Comparison of ENCODE assay signal across 15 cellular contexts in the genomic region with DNA sequence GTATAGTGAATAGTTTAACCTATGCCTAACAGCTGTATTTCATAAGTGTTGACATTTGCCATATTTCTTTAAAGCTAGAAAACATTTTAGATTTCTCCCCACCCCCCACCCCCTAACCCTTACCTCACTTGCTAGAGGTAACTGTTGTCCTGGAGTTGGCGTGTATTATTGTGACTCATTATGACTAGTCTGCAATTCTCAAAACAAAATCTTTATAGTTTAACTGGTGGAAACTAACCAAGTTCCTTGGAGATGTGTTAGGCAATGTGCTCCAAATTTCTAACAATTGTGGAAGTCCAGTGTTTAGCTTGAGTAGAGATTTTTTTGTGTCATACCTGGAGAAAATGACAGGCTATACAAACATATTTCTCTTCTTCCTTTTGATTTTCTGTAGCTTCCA. TPM values are rescaled to one million over a fixed set of nuclear protein-coding genes. Genes with fewer than 3 reads are reported as not detected.
DNase-seq lines count a peak whose midpoint lies in the region; ATAC-seq and TF ChIP-seq lines count a peak whose summit lies in the region.
"Had no signal": no experiment of that assay in that cellular context is flagged by ENCODE, and none has a peak within 500 bp of the region (broad histone marks: within the 10 kb centered on the region; RNA-seq: fewer than 3 reads in every experiment).

No MANE protein-coding gene starts in this region.

- H4K8ac ChIP-seq in mesenchymal stem cell (ENCODE audit: low read length), result no peak overlapping the region

- no peak overlapping the region for H3K18ac ChIP-seq in mesenchymal stem cell (ENCODE audit: low read depth in 1 of 2, low read length in 2 of 2)

- H3K4me1 Mint-ChIP-seq in chondrocyte (ENCODE audit: low read depth), result peaks cover 14% of the 10 kb centered on the region
- H3K4me1 Mint-ChIP-seq: neural progenitor cell had no signal

- no peak overlapping the region for H3K4ac ChIP-seq in mesenchymal stem cell (ENCODE audit: low read depth in 1 of 2, low read length in 2 of 2)

- no peak overlapping the region for H2BK12ac ChIP-seq in mesenchymal stem cell (ENCODE audit: low read length in 2 of 2)

- no peak overlapping the region for H3K4me3 Mint-ChIP-seq in chondrocyte (ENCODE audit: unreplicated experiment)
- H3K4me3 Mint-ChIP-seq: activated T-cell treated with anti-CD3 and anti-CD28 coated beads, Interleukin-2, amount 50 U/mL, for 4 hours; dendritic cell treated with granulocyte-macrophage colony-stimulating factor and Interleukin-4, amounts not matched to agents 40 ng/mL and 50 ng/mL, for 4 days; neural progenitor cell; T-helper 2 cell treated with Interferon-gamma antibody and Interleukin-4, amounts not matched to agents 5 μg/mL and 100 μg/mL, for 36 hours had no signal

- H2BK120ac ChIP-seq in mesenchymal stem cell (ENCODE audit: low read depth, low read length), result no peak overlapping the region

- no peak for TF ChIP-seq CTCF in chondrocyte (IDR thresholded peaks at IDR 0.05)

- no peak overlapping the region for H3K23ac ChIP-seq in mesenchymal stem cell (ENCODE audit: low read length in 2 of 2)

- H4K91ac ChIP-seq in mesenchymal stem cell (ENCODE audit: low read length), result no peak overlapping the region

- no peaks in the 10 kb centered on the region for H3K27me3 Mint-ChIP-seq in chondrocyte (ENCODE audit: low read depth)
- H3K27me3 Mint-ChIP-seq: dendritic cell treated with granulocyte-macrophage colony-stimulating factor and Interleukin-4, amounts not matched to agents 40 ng/mL and 50 ng/mL, for 4 days had no signal

- ATAC-seq in GM19397 (IDR thresholded peaks at IDR 0.05; ENCODE audit: unreplicated experiment), result no peak
- no peak for ATAC-seq in HG02798 (IDR thresholded peaks at IDR 0.05; ENCODE audit: poor library complexity, unreplicated experiment)
- ATAC-seq: activated T-cell treated with anti-CD3 and anti-CD28 coated beads, Interleukin-2, amount 50 U/mL, for 4 hours had no signal

- H3K4me3 ChIP-seq in mesenchymal stem cell (ENCODE audit: insufficient read depth in 1 of 2, low read depth in 1 of 2, low read length in 2 of 2), result peak overlapping the region in 1 of 2 experiments; percentile 23
- H3K4me3 ChIP-seq: neural progenitor cell, tibial artery had no signal

- no peak overlapping the region for H2BK5ac ChIP-seq in mesenchymal stem cell (ENCODE audit: low read depth, low read length, poor library complexity, severe bottlenecking)

- H3K79me1 ChIP-seq in mesenchymal stem cell (replicated peaks; ENCODE audit: low read length, poor library complexity, severe bottlenecking), result peaks cover 28% of the 10 kb centered on the region

- H2AFZ ChIP-seq in mesenchymal stem cell (ENCODE audit: low read depth, low read length), result no peak overlapping the region
- H2AFZ ChIP-seq: neural progenitor cell had no signal

- no CpG with 5 or more reads among the region's 1 CpG for WGBS in mesenchymal stem cell

- H3K27ac ChIP-seq in mesenchymal stem cell (ENCODE audit: low read length, poor library complexity, severe bottlenecking), result peak overlapping the region; percentile 37
- H3K27ac ChIP-seq: neural progenitor cell, tibial artery had no signal

- no peak overlapping the region for H3K4me2 ChIP-seq in mesenchymal stem cell (ENCODE audit: low read length, poor library complexity, severe bottlenecking)
- H3K4me2 ChIP-seq: neural progenitor cell had no signal

- H2BK15ac ChIP-seq in mesenchymal stem cell (ENCODE audit: low read depth, poor library complexity, severe bottlenecking), result no peak overlapping the region

- H3K9ac ChIP-seq in mesenchymal stem cell (ENCODE audit: low read length), result peak overlapping the region; percentile 75
- H3K9ac ChIP-seq: neural progenitor cell had no signal

- no peak overlapping the region for H2AK5ac ChIP-seq in mesenchymal stem cell (ENCODE audit: low read length, severe bottlenecking)

- peak overlapping the region; percentile 74 for H3K27ac Mint-ChIP-seq in chondrocyte (ENCODE audit: unreplicated experiment)
- H3K27ac Mint-ChIP-seq: dendritic cell treated with granulocyte-macrophage colony-stimulating factor and Interleukin-4, amounts not matched to agents 40 ng/mL and 50 ng/mL, for 4 days; neural progenitor cell; T-helper 2 cell treated with Interferon-gamma antibody and Interleukin-4, amounts not matched to agents 5 μg/mL and 100 μg/mL, for 36 hours had no signal

- peaks cover 4% of the 10 kb centered on the region for H3K4me1 ChIP-seq in mesenchymal stem cell (ENCODE audit: control insufficient read depth, insufficient read depth, low read depth, low read length)
- H3K4me1 ChIP-seq: neural progenitor cell had no signal

- H3K36me3 Mint-ChIP-seq in chondrocyte (ENCODE audit: low read depth), result peaks cover 12% of the 10 kb centered on the region

- no peaks in the 10 kb centered on the region for H3K27me3 ChIP-seq in mesenchymal stem cell (ENCODE audit: control insufficient read depth in 1 of 2, insufficient read depth in 1 of 2, low read length in 2 of 2)
- H3K27me3 ChIP-seq: neural progenitor cell, tibial artery had no signal

- DNase-seq in AG20443 (ENCODE audit: low spot score), result peak; percentile 77
- DNase-seq in LoVo (ENCODE audit: low spot score), result peak; percentile 60
- DNase-seq in chondrocyte (ENCODE audit: low spot score), result no peak
- DNase-seq in mesenchymal stem cell, result peak; percentile 85
- DNase-seq in SHP77 (lab: John Stamatoyannopoulos, UW), result no peak
- DNase-seq in Ammon's horn (ENCODE audit: low spot score), result no peak
- DNase-seq: activated T-cell treated with anti-CD3 and anti-CD28 coated beads, Interleukin-2, amount 50 U/mL, for 4 hours; NCI-H774; stimulated activated CD4-positive, alpha-beta T cell treated with anti-CD3 and anti-CD28 coated beads, Interleukin-4, amount 100 ng/mL, for 4 hours; tibial artery had no signal

- no peak overlapping the region for H3K14ac ChIP-seq in mesenchymal stem cell (ENCODE audit: low read length in 2 of 2)

- H3K36me3 ChIP-seq in mesenchymal stem cell (ENCODE audit: control insufficient read depth in 1 of 2, insufficient read depth in 2 of 2, low read depth in 1 of 2, low read length in 2 of 2), result peaks cover 4 to 24% of the 10 kb centered on the region in 2 experiments
- H3K36me3 ChIP-seq: neural progenitor cell had no signal

- no peaks in the 10 kb centered on the region for H3K9me3 Mint-ChIP-seq in chondrocyte (ENCODE audit: low read depth)
- H3K9me3 Mint-ChIP-seq: dendritic cell treated with granulocyte-macrophage colony-stimulating factor and Interleukin-4, amounts not matched to agents 40 ng/mL and 50 ng/mL, for 4 days; neural progenitor cell had no signal

- no peaks in the 10 kb centered on the region for H3K9me3 ChIP-seq in mesenchymal stem cell (ENCODE audit: control insufficient read depth, low read length)
- H3K9me3 ChIP-seq: tibial artery had no signal

RNA-seq across cellular contexts. Expression of a gene that starts 38.0 kb away (rescaled TPM):
- total RNA-seq in chondrocyte, result not detected in 3 replicates
- not detected for polyA plus RNA-seq in mesenchymal stem cell (2013, experiment 1 of 2)
- polyA plus RNA-seq in mesenchymal stem cell (2013, experiment 2 of 2), result not detected
- total RNA-seq: activated T-cell treated with anti-CD3 and anti-CD28 coated beads, Interleukin-2, amount 50 U/mL, for 4 hours had no signal

RNA-seq across cellular contexts. Expression of a gene that starts 42.5 kb away (rescaled TPM):
- total RNA-seq in chondrocyte, result 15.4 to 18.7 TPM (median 15.6 TPM) in 3 replicates
- polyA plus RNA-seq in mesenchymal stem cell (2013, experiment 1 of 2), result 21.8 TPM
- 21.1 TPM for polyA plus RNA-seq in mesenchymal stem cell (2013, experiment 2 of 2)

Comparison
In these comparisons a context has a peak if more than half of its experiments do, and no peak if none do; other contexts are left out.
1. DNase-seq: peak in AG20443 (single experiment), LoVo (single experiment) and mesenchymal stem cell (single experiment); none in chondrocyte (single experiment), SHP77 (0 of 2) and Ammon's horn (single experiment).